In the genomic region with DNA sequence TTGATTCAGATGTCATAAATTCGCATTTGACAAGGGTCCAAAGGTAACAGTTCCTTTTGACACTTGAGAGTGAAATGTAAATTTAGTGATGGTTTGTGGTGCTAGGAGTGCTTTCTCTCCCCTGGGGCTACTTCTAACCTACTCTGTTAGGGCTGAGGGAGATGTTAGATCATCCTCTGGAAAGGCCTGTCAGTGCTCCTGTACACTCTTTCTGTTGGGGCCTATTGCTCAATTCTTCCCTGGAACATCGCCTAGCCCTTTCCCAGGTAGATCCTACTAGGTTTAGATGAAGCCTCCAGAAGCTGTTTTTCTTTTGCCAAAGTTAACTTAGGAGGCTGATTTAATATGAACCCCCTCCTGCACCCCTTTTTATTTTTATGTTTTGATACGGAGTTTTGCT, we compare ENCODE assay signal across 7 cellular contexts. TPM values are rescaled to one million over a fixed set of nuclear protein-coding genes. Genes with fewer than 3 reads are reported as not detected.
DNase-seq lines count a peak whose midpoint lies in the region; ATAC-seq, FAIRE-seq and TF ChIP-seq lines count a peak whose summit lies in the region.

No MANE protein-coding gene starts in this region.

- H4K20me1 ChIP-seq in Karpas-422 (ENCODE audit: insufficient read depth, low read depth, low read length), result no peaks in the 10 kb centered on the region

- peaks cover 13% of the 10 kb centered on the region; the same call in 1 of the 2 replicates for H3K36me3 ChIP-seq in Karpas-422 (ENCODE audit: insufficient read depth, low read length)

- H3K4me2 ChIP-seq in Karpas-422 (ENCODE audit: low read depth, low read length, poor library complexity, severe bottlenecking), result peak overlapping the region; percentile 82

- no peaks in the 10 kb centered on the region for H3K27me3 ChIP-seq in Karpas-422 (ENCODE audit: low read length)

- H3K4me3 ChIP-seq in Karpas-422 (ENCODE audit: low read length), result peak overlapping the region; percentile 68

- H3K36me3 Mint-ChIP-seq in progenitor cell of endocrine pancreas (ENCODE audit: insufficient read depth), result peaks cover 5% of the 10 kb centered on the region

- H3K4me1 ChIP-seq in Karpas-422 (ENCODE audit: low read length), result peaks cover 29% of the 10 kb centered on the region

- H3K27ac Mint-ChIP-seq in progenitor cell of endocrine pancreas, result no peak overlapping the region

- H2AFZ ChIP-seq in Karpas-422 (ENCODE audit: low read length), result peak overlapping the region; percentile 55; the same call in 1 of the 2 replicates

- H3K9me2 ChIP-seq in Karpas-422 (replicated peaks; ENCODE audit: insufficient read depth, low read length), result no peaks in the 10 kb centered on the region

- H3K9me3 Mint-ChIP-seq in progenitor cell of endocrine pancreas (ENCODE audit: low read depth), result no peaks in the 10 kb centered on the region

- peak; percentile 12 for FAIRE-seq in GM18507 (lab: Jason Lieb, UNC)

- DNase-seq in GM18507 (ENCODE audit: extremely low spot score, insufficient read length, low read depth) (no peak), Karpas-422 (no peak), caudate nucleus (lab: John Stamatoyannopoulos, UW) (no peak), progenitor cell of endocrine pancreas (ENCODE audit: low spot score, unreplicated experiment) (no peak), NCI-H524 (lab: John Stamatoyannopoulos, UW) (no peak)

- no peaks in the 10 kb centered on the region for H3K9me3 ChIP-seq in Karpas-422 (ENCODE audit: low read length)

- peaks cover 54% of the 10 kb centered on the region for H3K79me2 ChIP-seq in Karpas-422 (ENCODE audit: low read length)

- peak overlapping the region; percentile 74 for H3K9ac ChIP-seq in Karpas-422 (ENCODE audit: low read length)

- ATAC-seq in GM21528 (IDR thresholded peaks at IDR 0.05; ENCODE audit: low FRiP score, unreplicated experiment), result no peak
- no peak for ATAC-seq in GM18867 (IDR thresholded peaks at IDR 0.05; ENCODE audit: unreplicated experiment)

- no peak for TF ChIP-seq CTCF in progenitor cell of endocrine pancreas (IDR thresholded peaks at IDR 0.05; ENCODE audit: unreplicated experiment)

- peak overlapping the region; percentile 91 for H3K4me3 Mint-ChIP-seq in progenitor cell of endocrine pancreas (ENCODE audit: low read depth)

- peaks cover 16% of the 10 kb centered on the region for H3K4me1 Mint-ChIP-seq in progenitor cell of endocrine pancreas (ENCODE audit: low read depth)

- H3K27me3 Mint-ChIP-seq in progenitor cell of endocrine pancreas, result no peaks in the 10 kb centered on the region

- H3K27ac ChIP-seq in Karpas-422 (ENCODE audit: low read length) (peak overlapping the region; percentile 87), caudate nucleus (ENCODE audit: low read depth, low read length) (peak overlapping the region; percentile 95)

RNA-seq across cellular contexts. Expression of a gene that starts 1.4 kb away (rescaled TPM):
- total RNA-seq in Karpas-422 (2014; rRNA removed; shearing (Covaris generic); ENCODE audit: low replicate concordance), result 59.2 and 77.8 TPM in 2 replicates
- total RNA-seq in progenitor cell of endocrine pancreas, result 37.4 and 44.2 TPM in 2 replicates

RNA-seq across cellular contexts. Expression of a gene that starts 55.4 kb away (rescaled TPM):
- total RNA-seq in Karpas-422 (2014; rRNA removed; shearing (Covaris generic); ENCODE audit: low replicate concordance), result 18.4 and 47.1 TPM in 2 replicates
- total RNA-seq in progenitor cell of endocrine pancreas, result 39.9 and 42.0 TPM in 2 replicates
